In the genomic region with DNA sequence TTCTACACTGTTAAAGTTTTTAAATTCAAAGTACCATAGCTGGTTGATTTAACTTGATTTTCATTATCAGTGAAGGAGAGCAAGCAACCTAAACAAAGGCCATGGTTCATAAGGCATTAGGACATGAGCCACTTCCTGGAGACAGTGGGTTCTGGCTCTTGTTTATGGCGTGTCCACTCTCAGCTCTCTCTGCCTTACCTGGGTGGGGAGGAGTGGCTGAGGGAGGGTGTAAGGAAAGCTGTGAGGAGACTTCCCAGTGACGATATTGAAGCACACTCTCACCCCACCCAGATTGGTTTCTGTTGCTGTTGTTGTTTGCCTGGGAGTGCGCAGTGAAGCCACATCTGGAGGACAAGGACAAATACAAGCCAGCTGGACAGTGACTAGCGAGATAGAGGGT, we compare ENCODE assay signal across 32 cellular contexts.
"Had no signal": no experiment of that assay in that cellular context is flagged by ENCODE, and none has a peak within 500 bp of the region (broad histone marks: within the 10 kb centered on the region; RNA-seq: fewer than 3 reads in every experiment).

No MANE protein-coding gene starts in this region.

- H3K27me3 ChIP-seq: adrenal gland, ascending aorta, body of pancreas, brain microvascular endothelial cell, breast epithelium, cardiac muscle cell had no signal

- H3K9me3 ChIP-seq: adrenal gland, ascending aorta, body of pancreas, breast epithelium had no signal

- H3K36me3 ChIP-seq: adrenal gland, ascending aorta, brain microvascular endothelial cell, breast epithelium, cardiac muscle cell had no signal

- DNase-seq: activated effector memory CD4-positive, alpha-beta T cell treated with anti-CD3 and anti-CD28 coated beads, Interleukin-2, amount 50 U/mL, for 16 hours; activated effector memory CD4-positive, alpha-beta T cell treated with Interleukin-2 at 50 U/mL for 16 hours; activated gamma-delta T cell; activated gamma-delta T cell treated with Interleukin-2 at 50 U/mL for 16 hours; activated naive CD4-positive, alpha-beta T cell; activated naive CD4-positive, alpha-beta T cell treated with anti-CD3 and anti-CD28 coated beads for 36 hours; activated naive CD4-positive, alpha-beta T cell treated with anti-CD3 and anti-CD28 coated beads, Interleukin-2, amount 10 ng/mL, durations not matched to agents 7 days and 5 days; activated naive CD4-positive, alpha-beta T cell treated with anti-CD3 and anti-CD28 coated beads, Interleukin-2, amount 50 U/mL, for 16 hours; activated naive CD4-positive, alpha-beta T cell treated with Interleukin-2 at 50 U/mL for 16 hours; activated naive CD8-positive, alpha-beta T cell treated with anti-CD3 and anti-CD28 coated beads for 36 hours; activated naive CD8-positive, alpha-beta T cell treated with anti-CD3 and anti-CD28 coated beads, Interleukin-2, amount 10 ng/mL, durations not matched to agents 7 days and 5 days; activated naive CD8-positive, alpha-beta T cell treated with anti-CD3 and anti-CD28 coated beads, Interleukin-2, amount 50 U/mL, for 24 hours; activated T-cell treated with anti-CD3 and anti-CD28 coated beads, Interleukin-2, amount 50 U/mL, for 1 hour; activated T-cell treated with anti-CD3 and anti-CD28 coated beads, Interleukin-2, amount 50 U/mL, for 24 hours; activated T-cell treated with anti-CD3 and anti-CD28 coated beads, Interleukin-2, amount 50 U/mL, for 4 hours; activated T-cell treated with anti-CD3 and anti-CD28 coated beads, Interleukin-2, amount 50 U/mL, for 48 hours; activated T-cell treated with anti-CD3 and anti-CD28 coated beads, Interleukin-2, amount 50 U/mL, for 72 hours; adrenal gland; amniotic stem cell; amygdala; anterior cingulate cortex; aorta; body of pancreas; brain microvascular endothelial cell; caudate nucleus; central memory CD4-positive, alpha-beta T cell; cerebellar nuclear complex had no signal

- H3K4me3 ChIP-seq: adrenal gland, ascending aorta, body of pancreas, breast epithelium, cardiac muscle cell had no signal

- H3K27ac ChIP-seq: adrenal gland, ascending aorta, body of pancreas, brain microvascular endothelial cell, breast epithelium, cardiac muscle cell had no signal

- H3K4me1 ChIP-seq: adrenal gland, ascending aorta, body of pancreas, breast epithelium had no signal

- ATAC-seq: activated naive CD4-positive, alpha-beta T cell treated with anti-CD3 and anti-CD28 coated beads, Interleukin-2, amount 50 U/mL, for 72 hours; activated naive CD8-positive, alpha-beta T cell treated with anti-CD3 and anti-CD28 coated beads, Interleukin-2, amount 50 U/mL, for 24 hours; activated T-cell treated with anti-CD3 and anti-CD28 coated beads, Interleukin-2, amount 50 U/mL, for 4 hours; activated T-cell treated with anti-CD3 and anti-CD28 coated beads, Interleukin-2, amount 50 U/mL, for 72 hours; activated T-helper 17 cell treated with anti-CD3 and anti-CD28 coated beads, Interleukin-2, amount 50 U/mL, for 72 hours; body of pancreas had no signal
